Comparison of ENCODE assay signal across 8 cellular contexts in genomic region chr6:33200234-33201146, GRCh38. TPM values are rescaled to one million over a fixed set of nuclear protein-coding genes. Genes with fewer than 3 reads are reported as not detected.
DNase-seq lines count a peak whose midpoint lies in the region; ATAC-seq and TF ChIP-seq lines count a peak whose summit lies in the region.

TSS of gene RXRB (minus strand) at chr6:33200665. CDS start at chr6:33200476, 189 bp downstream.
A gene with protein sequence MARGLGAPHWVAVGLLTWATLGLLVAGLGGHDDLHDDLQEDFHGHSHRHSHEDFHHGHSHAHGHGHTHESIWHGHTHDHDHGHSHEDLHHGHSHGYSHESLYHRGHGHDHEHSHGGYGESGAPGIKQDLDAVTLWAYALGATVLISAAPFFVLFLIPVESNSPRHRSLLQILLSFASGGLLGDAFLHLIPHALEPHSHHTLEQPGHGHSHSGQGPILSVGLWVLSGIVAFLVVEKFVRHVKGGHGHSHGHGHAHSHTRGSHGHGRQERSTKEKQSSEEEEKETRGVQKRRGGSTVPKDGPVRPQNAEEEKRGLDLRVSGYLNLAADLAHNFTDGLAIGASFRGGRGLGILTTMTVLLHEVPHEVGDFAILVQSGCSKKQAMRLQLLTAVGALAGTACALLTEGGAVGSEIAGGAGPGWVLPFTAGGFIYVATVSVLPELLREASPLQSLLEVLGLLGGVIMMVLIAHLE (plus strand): TSS chr6:33200867. CDS start chr6:33201246, 379 bp downstream.

- peaks cover 13% of the 10 kb centered on the region for H3K36me3 ChIP-seq in Caco-2 (ENCODE audit: control insufficient read depth, insufficient read depth, low read length)

- H3K4me3 ChIP-seq in Caco-2 (ENCODE audit: low read depth, low read length) = peak within 1 kb of the TSS; percentile 67

- H3K27ac Mint-ChIP-seq in Caco-2 (ENCODE audit: unreplicated experiment) = peak within 1 kb of the TSS; percentile 99
- peak within 1 kb of the TSS; percentile 97 to 99 (median 98) for H3K27ac Mint-ChIP-seq in IgD-negative memory B cell
- peak within 1 kb of the TSS; percentile 98 for H3K27ac Mint-ChIP-seq in endothelial cell (ENCODE audit: unreplicated experiment)
- H3K27ac Mint-ChIP-seq in mesothelial cell of epicardium = peak within 1 kb of the TSS; percentile 99

- H3K4me3 Mint-ChIP-seq in Caco-2 (ENCODE audit: unreplicated experiment) (peak within 1 kb of the TSS; percentile 100), IgD-negative memory B cell (peak within 1 kb of the TSS; percentile 93 to 99 (median 99)), endothelial cell (ENCODE audit: unreplicated experiment) (peak within 1 kb of the TSS; percentile 100), mesothelial cell of epicardium (peak within 1 kb of the TSS; percentile 99)

- CTCF ChIA-PET in Caco-2 (lab: Charles Lee) = no interaction called here

- BruUV-seq in Caco-2 (replicated peaks; lab: Mats Ljungman, UMichigan) = no TSS peak

- no peaks in the 10 kb centered on the region for H3K27me3 Mint-ChIP-seq in Caco-2 (ENCODE audit: insufficient read depth, unreplicated experiment)
- no peaks in the 10 kb centered on the region for H3K27me3 Mint-ChIP-seq in IgD-negative memory B cell
- peaks cover 22% of the 10 kb centered on the region for H3K27me3 Mint-ChIP-seq in endothelial cell (ENCODE audit: unreplicated experiment)
- H3K27me3 Mint-ChIP-seq in mesothelial cell of epicardium (ENCODE audit: low read depth) = no peaks in the 10 kb centered on the region

- H3K4me1 ChIP-seq in Caco-2 = peaks cover 29% of the 10 kb centered on the region

- H3K27me3 ChIP-seq in Caco-2 (replicated peaks; ENCODE audit: control insufficient read depth, insufficient read depth, low read length) = no peaks in the 10 kb centered on the region

- intact Hi-C loops in Caco-2 (cut with micrococcal nuclease; ENCODE audit: unreplicated experiment) = loop anchor here (2.0 kb wide), 2 partner anchors 190 to 230 kb away; partner anchors contain the start of gene KIFC1

- ATAC-seq in GM21526 (IDR thresholded peaks at IDR 0.05; ENCODE audit: low FRiP score, unreplicated experiment) = peak; percentile 53

- H3K36me3 Mint-ChIP-seq in Caco-2 (ENCODE audit: insufficient read depth, unreplicated experiment) = peaks cover 63% of the 10 kb centered on the region
- peaks cover 14% of the 10 kb centered on the region for H3K36me3 Mint-ChIP-seq in IgD-negative memory B cell
- H3K36me3 Mint-ChIP-seq in endothelial cell (ENCODE audit: low read depth, unreplicated experiment) = peaks cover 55% of the 10 kb centered on the region
- H3K36me3 Mint-ChIP-seq in mesothelial cell of epicardium = peaks cover 23% of the 10 kb centered on the region

- peak; percentile 97 to 99 for DNase-seq in Caco-2
- peak; percentile 99 for DNase-seq in OCI-M1 (lab: John Stamatoyannopoulos, UW)
- DNase-seq in activated T-cell treated with anti-CD3 and anti-CD28 coated beads for 1 hour (ENCODE audit: low read depth) = peak; percentile 99
- peak; percentile 98 for DNase-seq in endothelial cell (ENCODE audit: low spot score)
- peak; percentile 98 for DNase-seq in mesothelial cell of epicardium (ENCODE audit: low spot score in 2 of 2, unreplicated experiment in 2 of 2)
- peak; percentile 98 to 100 for DNase-seq in stimulated activated CD8-positive, alpha-beta memory T cell treated with anti-CD3 and anti-CD28 coated beads, Interleukin-15, amount 100 ng/mL, for 4 hours (ENCODE audit: low read depth in 2 of 2)

- no peaks in the 10 kb centered on the region for H3K9me3 ChIP-seq in Caco-2

- POLR2A ChIA-PET in Caco-2 (lab: Charles Lee) = interaction anchor here (0.7 to 1.2 kb wide), 3 partner anchors 8 to 229 kb away, joined by 5 to 10 read pairs (median 7); partner anchors contain the start of gene RING1

- H3K4me1 Mint-ChIP-seq in Caco-2 (ENCODE audit: low read depth, unreplicated experiment) = peaks cover 43% of the 10 kb centered on the region
- H3K4me1 Mint-ChIP-seq in IgD-negative memory B cell = peaks cover 36 to 51% (median 42%) of the 10 kb centered on the region in 3 donors
- H3K4me1 Mint-ChIP-seq in endothelial cell (ENCODE audit: unreplicated experiment) = peaks cover 60% of the 10 kb centered on the region
- peaks cover 64% of the 10 kb centered on the region for H3K4me1 Mint-ChIP-seq in mesothelial cell of epicardium

- H3K9me3 Mint-ChIP-seq in Caco-2 (ENCODE audit: unreplicated experiment) (no peaks in the 10 kb centered on the region), IgD-negative memory B cell (no peaks in the 10 kb centered on the region), endothelial cell (ENCODE audit: unreplicated experiment) (no peaks in the 10 kb centered on the region), mesothelial cell of epicardium (no peaks in the 10 kb centered on the region)

- no peak for TF ChIP-seq CTCF in Caco-2 (IDR thresholded peaks at IDR 0.05; ENCODE audit: insufficient read depth in 1 of 2, low read depth in 1 of 2, low read length in 1 of 2, severe bottlenecking in 1 of 2, unreplicated experiment in 1 of 2)
- no peak for TF ChIP-seq CTCF in endothelial cell (IDR thresholded peaks at IDR 0.05; ENCODE audit: unreplicated experiment)
- TF ChIP-seq CTCF in mesothelial cell of epicardium (IDR thresholded peaks at IDR 0.05; ENCODE audit: unreplicated experiment) = no peak

RNA-seq across cellular contexts. Expression of gene RXRB, which starts in this region (rescaled TPM):
- total RNA-seq in Caco-2 (2022) (29.5 and 30.4 TPM in 2 replicates), endothelial cell (ENCODE audit: unreplicated experiment) (35.8 TPM), mesothelial cell of epicardium (67.6 to 70.4 TPM (median 70.3 TPM) in 3 replicates)
- 9.7 TPM for polyA plus RNA-seq in IgD-negative memory B cell

RNA-seq across cellular contexts. Expression of the second gene that starts in this region (rescaled TPM):
- total RNA-seq in Caco-2 (2022) (140 and 141 TPM in 2 replicates), endothelial cell (ENCODE audit: unreplicated experiment) (108 TPM), mesothelial cell of epicardium (138 to 140 TPM (median 140 TPM) in 3 replicates)
- 23.1 TPM for polyA plus RNA-seq in IgD-negative memory B cell

Comparison
In these comparisons a context has a peak if more than half of its experiments do, and no peak if none do; other contexts are left out.
1. Peak in every context shown above with its lines: DNase-seq, ATAC-seq and H3K4me3 ChIP-seq.